ENCODE assay signal across 9 cellular contexts in genomic region chr14:49303952-49304516, GRCh38.
A peak's percentile ranks its signal among the peaks of the same experiment; 100 is the strongest.
DNase-seq lines count a peak whose midpoint lies in the region; ATAC-seq and TF ChIP-seq lines count a peak whose summit lies in the region.
"Had no signal": no experiment of that assay in that cellular context is flagged by ENCODE, and none has a peak within 500 bp of the region (broad histone marks: within the 10 kb centered on the region; RNA-seq: fewer than 3 reads in every experiment).

No MANE protein-coding gene starts in this region.

- H3K27ac Mint-ChIP-seq in progenitor cell of endocrine pancreas (no peak overlapping the region), osteocyte (ENCODE audit: unreplicated experiment) (no peak overlapping the region)

- H3K4me1 Mint-ChIP-seq in progenitor cell of endocrine pancreas (ENCODE audit: low read depth) = peaks cover 5% of the 10 kb centered on the region
- H3K4me1 Mint-ChIP-seq in osteocyte (ENCODE audit: unreplicated experiment) = no peaks in the 10 kb centered on the region

- H3K36me3 Mint-ChIP-seq in progenitor cell of endocrine pancreas (ENCODE audit: insufficient read depth) = no peaks in the 10 kb centered on the region
- H3K36me3 Mint-ChIP-seq in osteocyte (ENCODE audit: unreplicated experiment) = no peaks in the 10 kb centered on the region

- DNase-seq in DMS53 (lab: John Stamatoyannopoulos, UW) (peak; percentile 9), DMS53 treated with DMSO at 0.1 percent for 48 hours (lab: John Stamatoyannopoulos, UW; ENCODE audit: unreplicated experiment) (no peak), RPMI7951 (ENCODE audit: low read depth) (peak; percentile 3), progenitor cell of endocrine pancreas (ENCODE audit: low spot score, unreplicated experiment) (peak; percentile 53), osteocyte (ENCODE audit: extremely low spot score, unreplicated experiment) (no peak)
- DNase-seq: effector memory CD4-positive, alpha-beta T cell had no signal

- ATAC-seq in esophagus mucosa (peak; percentile 29), HG02840 (IDR thresholded peaks at IDR 0.05; ENCODE audit: low FRiP score, unreplicated experiment) (no peak), HG02884 (IDR thresholded peaks at IDR 0.05; ENCODE audit: unreplicated experiment) (no peak)

- H3K27me3 Mint-ChIP-seq in progenitor cell of endocrine pancreas (no peaks in the 10 kb centered on the region), osteocyte (ENCODE audit: unreplicated experiment) (no peaks in the 10 kb centered on the region)

- no peaks in the 10 kb centered on the region for H3K9me3 Mint-ChIP-seq in progenitor cell of endocrine pancreas (ENCODE audit: low read depth)
- peaks cover 8% of the 10 kb centered on the region for H3K9me3 Mint-ChIP-seq in osteocyte (ENCODE audit: unreplicated experiment)

- no peak overlapping the region for H3K4me3 Mint-ChIP-seq in progenitor cell of endocrine pancreas (ENCODE audit: low read depth)
- H3K4me3 Mint-ChIP-seq in osteocyte (ENCODE audit: unreplicated experiment) = no peak overlapping the region

- TF ChIP-seq CTCF in progenitor cell of endocrine pancreas (IDR thresholded peaks at IDR 0.05; ENCODE audit: unreplicated experiment) (no peak), osteocyte (IDR thresholded peaks at IDR 0.05) (no peak)

Comparison
In these comparisons a context has a peak if more than half of its experiments do, and no peak if none do; other contexts are left out.
1. DNase-seq: peak in DMS53 (single experiment), RPMI7951 (single experiment) and progenitor cell of endocrine pancreas (single experiment); none in DMS53 treated with DMSO at 0.1 percent for 48 hours (single experiment) and osteocyte (single experiment).